In the genomic region with DNA sequence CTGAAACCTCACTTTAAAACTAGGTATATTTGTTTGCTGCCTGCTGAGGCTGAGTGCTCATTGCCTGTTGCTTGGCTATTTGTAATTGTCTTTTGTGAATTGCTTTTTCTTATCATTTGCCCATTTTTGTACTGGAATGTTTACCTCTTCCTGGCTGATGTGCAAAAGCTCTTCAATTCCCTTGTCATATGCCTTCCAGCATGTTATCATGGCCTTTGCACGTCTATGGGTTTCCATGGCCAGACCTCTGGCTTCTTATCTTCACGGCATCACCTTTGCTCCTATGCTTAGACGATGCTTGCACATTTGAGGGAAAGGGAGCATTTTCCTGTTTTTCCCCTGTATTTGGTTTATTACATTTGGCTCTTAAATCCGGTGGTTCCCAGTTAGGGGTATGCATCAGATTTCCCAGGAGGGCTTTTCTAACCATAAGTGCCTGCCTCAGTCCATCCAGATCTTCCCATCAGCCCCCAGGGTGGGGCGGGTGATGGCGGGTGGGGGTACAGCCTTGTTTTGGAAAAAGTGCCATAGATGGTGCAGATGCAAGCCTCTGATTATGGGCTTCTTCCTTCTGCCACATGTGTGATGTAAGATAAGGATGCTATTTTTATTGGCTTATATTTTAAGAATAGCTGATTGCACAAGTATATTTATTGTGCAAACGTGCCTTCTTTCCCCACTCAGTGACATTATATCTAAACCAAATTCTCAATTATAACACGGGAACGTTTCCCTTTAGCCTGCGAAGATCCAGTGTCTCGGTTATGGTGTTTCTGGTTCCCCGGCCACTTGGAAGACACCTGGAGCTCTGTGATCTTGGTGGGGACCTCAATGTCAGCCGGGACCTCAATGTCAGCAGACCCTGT, we compare ENCODE assay signal across 1 cellular context.
A peak's percentile ranks its signal among the peaks of the same experiment; 100 is the strongest.
TF ChIP-seq lines count a peak whose summit lies in the region.

No MANE protein-coding gene starts in this region.

TF ChIP-seq in K562, 482 proteins besides CTCF, POLR2A, EP300 and RAD21 (continued from another document and continues in another):
- TF ChIP-seq, protein P1, sequence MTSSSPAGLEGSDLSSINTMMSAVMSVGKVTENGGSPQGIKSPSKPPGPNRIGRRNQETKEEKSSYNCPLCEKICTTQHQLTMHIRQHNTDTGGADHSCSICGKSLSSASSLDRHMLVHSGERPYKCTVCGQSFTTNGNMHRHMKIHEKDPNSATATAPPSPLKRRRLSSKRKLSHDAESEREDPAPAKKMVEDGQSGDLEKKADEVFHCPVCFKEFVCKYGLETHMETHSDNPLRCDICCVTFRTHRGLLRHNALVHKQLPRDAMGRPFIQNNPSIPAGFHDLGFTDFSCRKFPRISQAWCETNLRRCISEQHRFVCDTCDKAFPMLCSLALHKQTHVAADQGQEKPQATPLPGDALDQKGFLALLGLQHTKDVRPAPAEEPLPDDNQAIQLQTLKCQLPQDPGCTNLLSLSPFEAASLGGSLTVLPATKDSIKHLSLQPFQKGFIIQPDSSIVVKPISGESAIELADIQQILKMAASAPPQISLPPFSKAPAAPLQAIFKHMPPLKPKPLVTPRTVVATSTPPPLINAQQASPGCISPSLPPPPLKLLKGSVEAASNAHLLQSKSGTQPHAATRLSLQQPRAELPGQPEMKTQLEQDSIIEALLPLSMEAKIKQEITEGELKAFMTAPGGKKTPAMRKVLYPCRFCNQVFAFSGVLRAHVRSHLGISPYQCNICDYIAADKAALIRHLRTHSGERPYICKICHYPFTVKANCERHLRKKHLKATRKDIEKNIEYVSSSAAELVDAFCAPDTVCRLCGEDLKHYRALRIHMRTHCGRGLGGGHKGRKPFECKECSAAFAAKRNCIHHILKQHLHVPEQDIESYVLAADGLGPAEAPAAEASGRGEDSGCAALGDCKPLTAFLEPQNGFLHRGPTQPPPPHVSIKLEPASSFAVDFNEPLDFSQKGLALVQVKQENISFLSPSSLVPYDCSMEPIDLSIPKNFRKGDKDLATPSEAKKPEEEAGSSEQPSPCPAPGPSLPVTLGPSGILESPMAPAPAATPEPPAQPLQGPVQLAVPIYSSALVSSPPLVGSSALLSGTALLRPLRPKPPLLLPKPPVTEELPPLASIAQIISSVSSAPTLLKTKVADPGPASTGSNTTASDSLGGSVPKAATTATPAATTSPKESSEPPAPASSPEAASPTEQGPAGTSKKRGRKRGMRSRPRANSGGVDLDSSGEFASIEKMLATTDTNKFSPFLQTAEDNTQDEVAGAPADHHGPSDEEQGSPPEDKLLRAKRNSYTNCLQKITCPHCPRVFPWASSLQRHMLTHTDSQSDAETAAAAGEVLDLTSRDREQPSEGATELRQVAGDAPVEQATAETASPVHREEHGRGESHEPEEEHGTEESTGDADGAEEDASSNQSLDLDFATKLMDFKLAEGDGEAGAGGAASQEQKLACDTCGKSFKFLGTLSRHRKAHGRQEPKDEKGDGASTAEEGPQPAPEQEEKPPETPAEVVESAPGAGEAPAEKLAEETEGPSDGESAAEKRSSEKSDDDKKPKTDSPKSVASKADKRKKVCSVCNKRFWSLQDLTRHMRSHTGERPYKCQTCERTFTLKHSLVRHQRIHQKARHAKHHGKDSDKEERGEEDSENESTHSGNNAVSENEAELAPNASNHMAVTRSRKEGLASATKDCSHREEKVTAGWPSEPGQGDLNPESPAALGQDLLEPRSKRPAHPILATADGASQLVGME (CRISPR knock-in tag; IDR thresholded peaks at IDR 0.05), result 0 out of 2 replicates have a peak, but pooled peaks have one; percentile 80
- TF ChIP-seq L3MBTL2 (IDR thresholded peaks at IDR 0.05) (peak; percentile 96), KDM1A (IDR thresholded peaks at IDR 0.05) (peak; percentile 80 to 88), NONO (IDR thresholded peaks at IDR 0.05; ENCODE audit: low read depth in 2 of 2, low read length in 1 of 2) (no peak; a peak in 1 of 4 replicates), SRSF7 (optimal IDR thresholded peaks at IDR 0.05; ENCODE audit: low read depth, low read length) (no peak), CHD2 (IDR thresholded peaks at IDR 0.05; ENCODE audit: low read depth, low read length) (peak; percentile 18; the same call in 1 of the 2 replicates), ZBTB9 (CRISPR knock-in tag; IDR thresholded peaks at IDR 0.05) (peak; percentile 92; the same call in 1 of the 2 replicates), ZNF592 (IDR thresholded peaks at IDR 0.05) (peak; percentile 72), HDAC3 (IDR thresholded peaks at IDR 0.05; ENCODE audit: borderline replicate concordance, partially characterized antibody) (peak; percentile 93), SREBF2 (CRISPR knock-in tag; IDR thresholded peaks at IDR 0.05) (no peak), DPF2 (IDR thresholded peaks at IDR 0.05) (peak; percentile 96), PHB2 (IDR thresholded peaks at IDR 0.05; ENCODE audit: low read depth) (peak; percentile 95), ZNF354B (CRISPR knock-in tag; IDR thresholded peaks at IDR 0.05) (peak; percentile 26; the same call in 1 of the 2 replicates), HNRNPH1 (optimal IDR thresholded peaks at IDR 0.05; ENCODE audit: low read depth, low read length) (no peak), ZC3H11A (IDR thresholded peaks at IDR 0.05; ENCODE audit: low read depth, low read length) (0 out of 2 replicates have a peak, but pooled peaks have one; percentile 60), ARNT (IDR thresholded peaks at IDR 0.05) (peak in 1 of 2 experiments; percentile 83; a peak in 3 of 4 replicates), ZNF134 (CRISPR knock-in tag; conservative IDR thresholded peaks at IDR 0.05) (peak; percentile 46), MIER1 (IDR thresholded peaks at IDR 0.05; ENCODE audit: low read depth) (0 out of 2 replicates have a peak, but pooled peaks have one; percentile 12), PREB (CRISPR knock-in tag; IDR thresholded peaks at IDR 0.05) (no peak), ZBTB17 (CRISPR knock-in tag; IDR thresholded peaks at IDR 0.05) (peak; percentile 88), GATAD2B (IDR thresholded peaks at IDR 0.05; ENCODE audit: borderline replicate concordance) (peak; percentile 74; the same call in 1 of the 2 replicates), HOXB6 (CRISPR knock-in tag; IDR thresholded peaks at IDR 0.05; ENCODE audit: borderline replicate concordance) (no peak), ETV1 (tag; conservative IDR thresholded peaks at IDR 0.05; ENCODE audit: low read depth) (peak; percentile 8; the same call in 1 of the 2 replicates), ZFP30 (CRISPR knock-in tag; IDR thresholded peaks at IDR 0.05; ENCODE audit: borderline replicate concordance) (no peak), ZEB2 (IDR thresholded peaks at IDR 0.05) (peak; percentile 95), ETS2 (tag; IDR thresholded peaks at IDR 0.05; ENCODE audit: borderline replicate concordance, poor library complexity, severe bottlenecking) (no peak), ILK (tag; IDR thresholded peaks at IDR 0.05; ENCODE audit: borderline replicate concordance, low read depth) (0 out of 2 replicates have a peak, but pooled peaks have one; percentile 4), DMBX1 (CRISPR knock-in tag; IDR thresholded peaks at IDR 0.05; ENCODE audit: borderline replicate concordance) (peak; percentile 94), CHD1 (IDR thresholded peaks at IDR 0.05; ENCODE audit: low read length) (no peak), TBP (optimal IDR thresholded peaks at IDR 0.05; ENCODE audit: low read depth, low read length) (peak; percentile 22), COPS2 (conservative IDR thresholded peaks at IDR 0.05) (no peak), BCL6 (CRISPR knock-in tag; IDR thresholded peaks at IDR 0.05) (peak; percentile 70; the same call in 1 of the 2 replicates), CC2D1A (IDR thresholded peaks at IDR 0.05) (peak; percentile 96), CTBP1 (IDR thresholded peaks at IDR 0.05; ENCODE audit: borderline replicate concordance) (peak; percentile 99), GTF2E2 (tag; IDR thresholded peaks at IDR 0.05) (peak; percentile 94), ZNF212 (CRISPR knock-in tag; IDR thresholded peaks at IDR 0.05) (no peak), PKNOX1 (IDR thresholded peaks at IDR 0.05) (peak; percentile 57), TOE1 (IDR thresholded peaks at IDR 0.05; ENCODE audit: borderline replicate concordance) (peak; percentile 77), TOE1 (CRISPR knock-in tag; IDR thresholded peaks at IDR 0.05; ENCODE audit: borderline replicate concordance, low read depth) (no peak), RUNX1 (IDR thresholded peaks at IDR 0.05; ENCODE audit: low read depth) (no peak), TAF9B (IDR thresholded peaks at IDR 0.05; ENCODE audit: partially characterized antibody) (no peak)
- TF ChIP-seq, protein P2, sequence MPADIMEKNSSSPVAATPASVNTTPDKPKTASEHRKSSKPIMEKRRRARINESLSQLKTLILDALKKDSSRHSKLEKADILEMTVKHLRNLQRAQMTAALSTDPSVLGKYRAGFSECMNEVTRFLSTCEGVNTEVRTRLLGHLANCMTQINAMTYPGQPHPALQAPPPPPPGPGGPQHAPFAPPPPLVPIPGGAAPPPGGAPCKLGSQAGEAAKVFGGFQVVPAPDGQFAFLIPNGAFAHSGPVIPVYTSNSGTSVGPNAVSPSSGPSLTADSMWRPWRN (IDR thresholded peaks at IDR 0.05; ENCODE audit: low read depth), result 0 out of 2 replicates have a peak, but pooled peaks have one; percentile 62
- TF ChIP-seq, protein P3, sequence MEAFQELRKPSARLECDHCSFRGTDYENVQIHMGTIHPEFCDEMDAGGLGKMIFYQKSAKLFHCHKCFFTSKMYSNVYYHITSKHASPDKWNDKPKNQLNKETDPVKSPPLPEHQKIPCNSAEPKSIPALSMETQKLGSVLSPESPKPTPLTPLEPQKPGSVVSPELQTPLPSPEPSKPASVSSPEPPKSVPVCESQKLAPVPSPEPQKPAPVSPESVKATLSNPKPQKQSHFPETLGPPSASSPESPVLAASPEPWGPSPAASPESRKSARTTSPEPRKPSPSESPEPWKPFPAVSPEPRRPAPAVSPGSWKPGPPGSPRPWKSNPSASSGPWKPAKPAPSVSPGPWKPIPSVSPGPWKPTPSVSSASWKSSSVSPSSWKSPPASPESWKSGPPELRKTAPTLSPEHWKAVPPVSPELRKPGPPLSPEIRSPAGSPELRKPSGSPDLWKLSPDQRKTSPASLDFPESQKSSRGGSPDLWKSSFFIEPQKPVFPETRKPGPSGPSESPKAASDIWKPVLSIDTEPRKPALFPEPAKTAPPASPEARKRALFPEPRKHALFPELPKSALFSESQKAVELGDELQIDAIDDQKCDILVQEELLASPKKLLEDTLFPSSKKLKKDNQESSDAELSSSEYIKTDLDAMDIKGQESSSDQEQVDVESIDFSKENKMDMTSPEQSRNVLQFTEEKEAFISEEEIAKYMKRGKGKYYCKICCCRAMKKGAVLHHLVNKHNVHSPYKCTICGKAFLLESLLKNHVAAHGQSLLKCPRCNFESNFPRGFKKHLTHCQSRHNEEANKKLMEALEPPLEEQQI (IDR thresholded peaks at IDR 0.05), result peak; percentile 95
